Comparison of ENCODE assay signal across 12 cellular contexts in genomic region chr7:32093415-32094408, GRCh38. TPM values are rescaled to one million over a fixed set of nuclear protein-coding genes. Genes with fewer than 3 reads are reported as not detected.
DNase-seq lines count a peak whose midpoint lies in the region; ATAC-seq, FAIRE-seq and TF ChIP-seq lines count a peak whose summit lies in the region.
"Had no signal": no experiment of that assay in that cellular context is flagged by ENCODE, and none has a peak within 500 bp of the region (broad histone marks: within the 10 kb centered on the region; RNA-seq: fewer than 3 reads in every experiment).

No MANE protein-coding gene starts in this region.

- H3K4me2 ChIP-seq in fibroblast of lung (ENCODE audit: extremely low read depth, insufficient read depth, low read length): no peak overlapping the region
- H3K4me2 ChIP-seq: KMS-11 had no signal

- H4K20me1 ChIP-seq in fibroblast of lung (ENCODE audit: control insufficient read depth, extremely low read depth, insufficient read depth, low read length): no peaks in the 10 kb centered on the region

- no peak overlapping the region for H3K9ac ChIP-seq in fibroblast of lung (ENCODE audit: insufficient read depth, low read length)
- H3K9ac ChIP-seq: KMS-11 had no signal

- H3K27me3 ChIP-seq in fibroblast of lung (ENCODE audit: control insufficient read depth, insufficient read depth, low read length): no peaks in the 10 kb centered on the region

- ATAC-seq in omental fat pad (ENCODE audit: low FRiP score): peak; percentile 81
- no peak for ATAC-seq in GM21786 (IDR thresholded peaks at IDR 0.05; ENCODE audit: unreplicated experiment)
- ATAC-seq in HG02642 (IDR thresholded peaks at IDR 0.05; ENCODE audit: poor library complexity, unreplicated experiment): no peak
- ATAC-seq: effector memory CD8-positive, alpha-beta T cell had no signal

- H3K4me1 ChIP-seq in fibroblast of lung (ENCODE audit: control insufficient read depth, extremely low read depth, insufficient read depth, low read length): no peaks in the 10 kb centered on the region

- H3K4me3 ChIP-seq in AG10803 (ENCODE audit: low read length) (no peak overlapping the region), fibroblast of lung (replicated peaks in 1 of 4; ENCODE audit: control extremely low read depth in 1 of 4, insufficient read depth in 1 of 4, low read depth in 3 of 4, low read length in 4 of 4) (no peak overlapping the region)

- DNase-seq in AG10803 (ENCODE audit: low read depth): peak; percentile 99
- DNase-seq in RPMI7951 (ENCODE audit: low read depth): peak; percentile 100
- DNase-seq in fibroblast of lung (ENCODE audit: low read depth in 2 of 2): peak; percentile 93 to 97
- DNase-seq in omental fat pad (ENCODE audit: low spot score): no peak
- DNase-seq in GF-D8 (lab: John Stamatoyannopoulos, UW): no peak
- DNase-seq in GM19239 (ENCODE audit: insufficient read length, low spot score): no peak
- DNase-seq: C1 segment of cervical spinal cord; effector memory CD8-positive, alpha-beta T cell; NCI-H82 had no signal

- H3K36me3 ChIP-seq in fibroblast of lung (ENCODE audit: control insufficient read depth, insufficient read depth, low read length): no peaks in the 10 kb centered on the region

- no peak overlapping the region for H3K27ac ChIP-seq in fibroblast of lung (ENCODE audit: insufficient read depth, low read length)
- H3K27ac ChIP-seq: KMS-11 had no signal

- no peak overlapping the region for H2AFZ ChIP-seq in fibroblast of lung (ENCODE audit: low read length)

- FAIRE-seq in GM19239 (lab: Jason Lieb, UNC): no peak

- H3K9me3 ChIP-seq in fibroblast of lung (ENCODE audit: control insufficient read depth, insufficient read depth, low read depth, low read length): no peaks in the 10 kb centered on the region

- no peaks in the 10 kb centered on the region for H3K79me2 ChIP-seq in fibroblast of lung (ENCODE audit: control insufficient read depth, insufficient read depth, low read length)

- TF ChIP-seq CTCF in AG10803 (conservative IDR thresholded peaks at IDR 0.05; ENCODE audit: low read length) (no peak), fibroblast of lung (conservative IDR thresholded peaks at IDR 0.05 in 1 of 2, IDR thresholded peaks at IDR 0.05 in 1 of 2; ENCODE audit: low read depth in 1 of 2, low read length in 2 of 2) (no peak), omental fat pad (IDR thresholded peaks at IDR 0.05) (no peak)

RNA-seq across cellular contexts. Expression of gene PDE1C, which starts 23.5 kb away (rescaled TPM):
- total RNA-seq in RPMI7951 (2014; rRNA removed; shearing (Covaris generic)): 17.5 and 19.1 TPM in 2 replicates
- total RNA-seq in fibroblast of lung (23.4 and 27.6 TPM in 2 replicates), omental fat pad (10 to 100 TPM in 1 of 4 donors, 1 to 10 TPM in 3; 2.6 to 20.6 (median 4.3) TPM)
- 4.2 and 16.6 TPM in 2 replicates for polyA plus RNA-seq in fibroblast of lung
- polyA plus RNA-seq in fibroblast of lung (2012): 4.4 and 22.6 TPM in 2 replicates
- 17.6 and 41.4 TPM in 2 replicates for polyA minus RNA-seq in fibroblast of lung (ENCODE audit: low replicate concordance)

Comparison
In these comparisons a context has a peak if more than half of its experiments do, and no peak if none do; other contexts are left out.
1. DNase-seq: peak in AG10803 (single experiment), RPMI7951 (single experiment) and fibroblast of lung (2 of 2); none in omental fat pad (single experiment), GF-D8 (single experiment) and GM19239 (single experiment).